Comparison of ENCODE assay signal across 25 cellular contexts in the genomic region with DNA sequence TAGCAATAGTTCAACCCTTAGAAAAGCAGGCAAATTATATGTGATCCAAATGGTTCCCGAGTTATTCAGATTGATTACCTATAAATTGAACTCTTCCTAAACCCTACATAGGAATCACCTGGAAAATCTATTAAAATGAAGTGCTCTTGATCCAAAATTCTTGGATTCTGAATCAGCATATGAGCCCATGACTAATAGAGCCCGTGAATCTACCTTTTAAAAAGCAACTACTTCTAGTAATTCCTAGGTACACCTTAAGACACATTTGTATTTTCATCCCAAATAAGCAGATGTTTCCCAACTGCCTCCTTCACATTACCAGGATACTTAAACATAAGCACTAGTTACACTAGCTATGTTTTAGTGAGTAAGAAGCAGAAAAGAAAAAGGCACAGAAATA.
A peak's percentile ranks its signal among the peaks of the same experiment; 100 is the strongest.
DNase-seq lines count a peak whose midpoint lies in the region; ATAC-seq and TF ChIP-seq lines count a peak whose summit lies in the region.
"Had no signal": no experiment of that assay in that cellular context is flagged by ENCODE, and none has a peak within 500 bp of the region (broad histone marks: within the 10 kb centered on the region; RNA-seq: fewer than 3 reads in every experiment).

No MANE protein-coding gene starts in this region.

- CTCF ChIA-PET in PC-3 (lab: Charles Lee), result no interaction called here

- no peaks in the 10 kb centered on the region for H3F3A ChIP-seq in PC-3 (ENCODE audit: low read length, unreplicated experiment)

- H3K4me3 Mint-ChIP-seq in mesothelial cell of epicardium, result no peak overlapping the region
- H3K4me3 Mint-ChIP-seq: CD4-positive, alpha-beta T cell; GM23338; H9 had no signal

- H3K36me3 ChIP-seq in ACC112 (ENCODE audit: insufficient read depth, low read length) (no peaks in the 10 kb centered on the region), PC-3 (ENCODE audit: low read depth, low read length) (no peaks in the 10 kb centered on the region), osteoblast (ENCODE audit: insufficient read depth, low read length) (no peaks in the 10 kb centered on the region)
- H3K36me3 ChIP-seq: BLaER1 treated with 17β-estradiol and CSF1 and Interleukin-3, amounts not matched to agents 10 nM and 100 nM had no signal

- H3K27ac ChIP-seq in ACC112 (ENCODE audit: low read depth, low read length) (peak overlapping the region; percentile 50), PC-3 (ENCODE audit: low read length) (peak overlapping the region; percentile 53), osteoblast (ENCODE audit: low read depth, low read length) (peak overlapping the region; percentile 59)
- H3K27ac ChIP-seq: BLaER1 treated with 17β-estradiol and CSF1 and Interleukin-3, amounts not matched to agents 10 nM and 100 nM; SK-N-MC had no signal

- no peaks in the 10 kb centered on the region for H3K27me3 Mint-ChIP-seq in mesothelial cell of epicardium (ENCODE audit: low read depth)
- H3K27me3 Mint-ChIP-seq: CD4-positive, alpha-beta T cell had no signal

- H3K4me2 ChIP-seq in PC-3 (ENCODE audit: low read length) (peak overlapping the region; percentile 67), osteoblast (ENCODE audit: insufficient read depth, low read length) (peak overlapping the region; percentile 76)
- H3K4me2 ChIP-seq: BLaER1 treated with 17β-estradiol and CSF1 and Interleukin-3, amounts not matched to agents 10 nM and 100 nM; GM23338 had no signal

- H3K4me1 ChIP-seq in ACC112 (ENCODE audit: control insufficient read depth, insufficient read depth, low read length, unreplicated experiment) (peaks cover 11% of the 10 kb centered on the region), PC-3 (ENCODE audit: insufficient read depth, low read length) (no peaks in the 10 kb centered on the region), osteoblast (ENCODE audit: insufficient read depth, low read length) (peaks cover 18% of the 10 kb centered on the region)
- H3K4me1 ChIP-seq: BLaER1 treated with 17β-estradiol and CSF1 and Interleukin-3, amounts not matched to agents 10 nM and 100 nM had no signal

- H4K20me1 ChIP-seq in PC-3 (ENCODE audit: low read length) (no peaks in the 10 kb centered on the region), osteoblast (ENCODE audit: insufficient read depth, low read length) (no peaks in the 10 kb centered on the region)
- H4K20me1 ChIP-seq: BLaER1 treated with 17β-estradiol and CSF1 and Interleukin-3, amounts not matched to agents 10 nM and 100 nM had no signal

- no peaks in the 10 kb centered on the region for H3K9me3 Mint-ChIP-seq in mesothelial cell of epicardium
- H3K9me3 Mint-ChIP-seq: GM23338, H9 had no signal

- H3K9ac ChIP-seq in PC-3 (ENCODE audit: low read length), result no peak overlapping the region
- H3K9ac ChIP-seq: BLaER1 treated with 17β-estradiol and CSF1 and Interleukin-3, amounts not matched to agents 10 nM and 100 nM had no signal

- intact Hi-C loops in PC-3 (cut with micrococcal nuclease), result no loop called here

- no peaks in the 10 kb centered on the region for H3K79me2 ChIP-seq in ACC112 (ENCODE audit: control insufficient read depth, insufficient read depth, low read length, unreplicated experiment)
- H3K79me2 ChIP-seq in PC-3 (ENCODE audit: low read length), result no peaks in the 10 kb centered on the region
- H3K79me2 ChIP-seq in osteoblast (ENCODE audit: insufficient read depth, low read length), result no peaks in the 10 kb centered on the region

- H2AFZ ChIP-seq in ACC112 (ENCODE audit: low read length, unreplicated experiment) (peak overlapping the region; percentile 24), PC-3 (ENCODE audit: low read length) (no peak overlapping the region), osteoblast (ENCODE audit: low read length) (peak overlapping the region; percentile 42)
- H2AFZ ChIP-seq: GM23338 had no signal

- H3K4me3 ChIP-seq in ACC112 (ENCODE audit: low read depth, low read length) (peak overlapping the region; percentile 46), PC-3 (ENCODE audit: low read length) (no peak overlapping the region), epithelial cell of esophagus (ENCODE audit: low read length) (no peak overlapping the region), osteoblast (ENCODE audit: insufficient read depth, low read length) (peak overlapping the region; percentile 19)
- H3K4me3 ChIP-seq: BLaER1 treated with 17β-estradiol and CSF1 and Interleukin-3, amounts not matched to agents 10 nM and 100 nM; GM23338; SK-N-MC had no signal

- H3K27me3 ChIP-seq in ACC112 (ENCODE audit: insufficient read depth, low read length), result no peaks in the 10 kb centered on the region
- H3K27me3 ChIP-seq in PC-3 (ENCODE audit: low read length), result no peaks in the 10 kb centered on the region
- no peaks in the 10 kb centered on the region for H3K27me3 ChIP-seq in osteoblast (ENCODE audit: insufficient read depth, low read length)
- H3K27me3 ChIP-seq: BLaER1 treated with 17β-estradiol and CSF1 and Interleukin-3, amounts not matched to agents 10 nM and 100 nM had no signal

- POLR2A ChIA-PET in PC-3 (lab: Charles Lee; ENCODE audit: unreplicated experiment), result no interaction called here

- H3K27ac Mint-ChIP-seq in mesothelial cell of epicardium, result no peak overlapping the region
- H3K27ac Mint-ChIP-seq: CD4-positive, alpha-beta T cell; GM23338; H9 had no signal

- H3K4me1 Mint-ChIP-seq in mesothelial cell of epicardium, result peaks cover 6% of the 10 kb centered on the region

- no peak for ATAC-seq in PC-3
- ATAC-seq: GM23338 had no signal

- peak; percentile 38 for DNase-seq in PC-3
- DNase-seq in epithelial cell of esophagus (ENCODE audit: low read depth), result peak; percentile 76
- DNase-seq in osteoblast (ENCODE audit: insufficient read length, low spot score, missing footprints), result no peak
- no peak for DNase-seq in NCI-H1105 (lab: John Stamatoyannopoulos, UW)
- DNase-seq in HuH-7 (ENCODE audit: low spot score), result no peak
- DNase-seq in mesothelial cell of epicardium (ENCODE audit: low spot score in 2 of 2, unreplicated experiment in 2 of 2), result no peak
- no peak for DNase-seq in NCI-H748 treated with DMSO at 0.1 percent for 48 hours (lab: John Stamatoyannopoulos, UW)
- DNase-seq: AML-193; CD4-positive, alpha-beta T cell; COR-L47; DMS53; H9; NCI-H1092 treated with DMSO at 0.1 percent for 48 hours; NCI-H1436 treated with DMSO at 0.1 percent for 48 hours; NCI-H187 treated with DMSO at 0.1 percent for 48 hours; NCI-H2171 treated with DMSO at 0.1 percent for 48 hours; NCI-H345; NCI-H524; NCI-H774; RPMI8226; SIG-M5 had no signal

- no peaks in the 10 kb centered on the region for H3K9me3 ChIP-seq in PC-3 (ENCODE audit: low read length)
- no peaks in the 10 kb centered on the region for H3K9me3 ChIP-seq in osteoblast (ENCODE audit: low read depth, low read length)
- H3K9me3 ChIP-seq: BLaER1 treated with 17β-estradiol and CSF1 and Interleukin-3, amounts not matched to agents 10 nM and 100 nM had no signal

- no peaks in the 10 kb centered on the region for H3K9me2 ChIP-seq in PC-3 (replicated peaks; ENCODE audit: low read length)

- no peak for TF ChIP-seq CTCF in PC-3 (conservative IDR thresholded peaks at IDR 0.05; ENCODE audit: low read depth, low read length)
- no peak for TF ChIP-seq CTCF in epithelial cell of esophagus (IDR thresholded peaks at IDR 0.05; ENCODE audit: insufficient read depth, low read depth, low read length, missing control alignments)
- no peak for TF ChIP-seq CTCF in osteoblast (IDR thresholded peaks at IDR 0.05; ENCODE audit: extremely low read depth, low read depth, low read length)
- TF ChIP-seq CTCF in mesothelial cell of epicardium (IDR thresholded peaks at IDR 0.05; ENCODE audit: unreplicated experiment), result no peak

- no peaks in the 10 kb centered on the region for H3K36me3 Mint-ChIP-seq in mesothelial cell of epicardium

- no TSS peak for BruUV-seq in PC-3 (replicated peaks; lab: Mats Ljungman, UMichigan)

Comparison
In these comparisons a context has a peak if more than half of its experiments do, and no peak if none do; other contexts are left out.
1. H3K4me3 ChIP-seq: peak in ACC112 (single experiment) and osteoblast (single experiment); none in PC-3 (single experiment) and epithelial cell of esophagus (single experiment).
2. DNase-seq: peak in PC-3 (single experiment) and epithelial cell of esophagus (single experiment); none in osteoblast (single experiment), NCI-H1105 (single experiment), HuH-7 (single experiment), mesothelial cell of epicardium (0 of 2) and NCI-H748 treated with DMSO at 0.1 percent for 48 hours (single experiment).
3. Peak in every context shown above with its lines, with median percentiles within 50 percentile points of each other: H3K27ac ChIP-seq.